In genomic region chr11:78510597-78510996, GRCh38 we compare ENCODE assay signal across 10 cellular contexts.
"Had no signal": no experiment of that assay in that cellular context is flagged by ENCODE, and none has a peak within 500 bp of the region (broad histone marks: within the 10 kb centered on the region; RNA-seq: fewer than 3 reads in every experiment).

No MANE protein-coding gene starts in this region.

- DNase-seq: GM23248, GOT3, H7, HFFc6, KBM-7 had no signal

- H3K4me3 ChIP-seq: GM23248, HAP-1 had no signal

- H3K27ac Mint-ChIP-seq: HFFc6, IgD-negative memory B cell had no signal

- H3K36me3 ChIP-seq: HAP-1 had no signal

- ATAC-seq: HCT116, HepG2 had no signal

- H3K27ac ChIP-seq: GM23248, HL-60 had no signal

- H3K4me3 Mint-ChIP-seq: HFFc6 had no signal

- H3K9ac ChIP-seq: GM23248 had no signal

- H3K27me3 Mint-ChIP-seq: IgD-negative memory B cell had no signal
